ENCODE assay signal across 16 cellular contexts in the genomic region with DNA sequence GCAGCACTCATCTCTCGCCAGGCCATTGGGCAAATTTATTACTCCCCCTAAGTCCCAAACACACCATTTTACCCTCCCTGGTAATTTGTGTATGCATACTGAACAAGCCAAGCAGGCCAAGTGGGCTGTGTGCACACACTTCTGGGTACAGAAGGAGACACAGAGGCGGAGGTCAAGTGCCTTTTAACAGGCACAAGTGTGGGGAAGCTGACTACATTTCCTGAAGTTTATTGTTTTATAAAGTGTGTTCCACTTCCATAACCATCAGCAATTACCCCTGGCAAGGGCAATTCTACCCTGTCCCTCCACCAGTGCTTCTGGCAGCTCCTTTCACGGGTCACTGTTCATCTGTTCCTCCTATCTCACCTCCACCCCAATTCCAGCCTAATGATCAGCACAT.
"Had no signal": no experiment of that assay in that cellular context is flagged by ENCODE, and none has a peak within 500 bp of the region (broad histone marks: within the 10 kb centered on the region; RNA-seq: fewer than 3 reads in every experiment).

No MANE protein-coding gene starts in this region.

- H3K9me3 ChIP-seq: body of pancreas, esophagus muscularis mucosa, sigmoid colon had no signal

- H3K4me3 Mint-ChIP-seq: activated B cell treated with CpG ODN at 0.5 μM for 24 hours; activated CD4-positive, alpha-beta T cell treated with anti-CD3 and anti-CD28 coated beads, Interleukin-2, amount 10 ng/mL, durations not matched to agents 24 days and 14 days; neural crest cell; stimulated activated naive CD8-positive, alpha-beta T cell treated with anti-CD3 and anti-CD28 coated beads, Interleukin-15, Interleukin-2, amounts not matched to agents 100 ng/mL and 50 ng/mL, for 24 hours had no signal

- FAIRE-seq: TTC549, urothelium cell line had no signal

- H3K27me3 ChIP-seq: body of pancreas, esophagus muscularis mucosa, sigmoid colon had no signal

- H3K27ac Mint-ChIP-seq: activated B cell treated with CpG ODN at 0.5 μM for 24 hours; activated CD4-positive, alpha-beta T cell treated with anti-CD3 and anti-CD28 coated beads, Interleukin-2, amount 10 ng/mL, durations not matched to agents 24 days and 14 days; stimulated activated naive CD8-positive, alpha-beta T cell treated with anti-CD3 and anti-CD28 coated beads, Interleukin-15, Interleukin-2, amounts not matched to agents 100 ng/mL and 50 ng/mL, for 24 hours had no signal

- ATAC-seq: body of pancreas had no signal

- DNase-seq: activated B cell treated with CpG ODN at 0.5 μM for 24 hours; activated CD4-positive, alpha-beta T cell treated with anti-CD3 and anti-CD28 coated beads, Interleukin-2, amount 10 ng/mL, durations not matched to agents 24 days and 14 days; activated naive CD4-positive, alpha-beta T cell treated with anti-CD3 and anti-CD28 coated beads, Interleukin-2, amount 50 U/mL, for 16 hours; activated T-cell treated with anti-CD3 and anti-CD28 coated beads for 4 hours; amniotic stem cell; body of pancreas; cerebellar nuclear complex; mammary epithelial cell; sigmoid colon; stimulated activated CD4-positive, alpha-beta T cell treated with anti-CD3 and anti-CD28 coated beads, Interleukin-12 subunit alpha, Interleukin-12 subunit beta, amount 100 ng/mL, for 4 hours; T-helper 2 cell had no signal

- H3K27me3 Mint-ChIP-seq: activated B cell treated with CpG ODN at 0.5 μM for 24 hours; activated CD4-positive, alpha-beta T cell treated with anti-CD3 and anti-CD28 coated beads, Interleukin-2, amount 10 ng/mL, durations not matched to agents 24 days and 14 days; stimulated activated naive CD8-positive, alpha-beta T cell treated with anti-CD3 and anti-CD28 coated beads, Interleukin-15, Interleukin-2, amounts not matched to agents 100 ng/mL and 50 ng/mL, for 24 hours had no signal

- H3K9me3 Mint-ChIP-seq: activated B cell treated with CpG ODN at 0.5 μM for 24 hours; activated CD4-positive, alpha-beta T cell treated with anti-CD3 and anti-CD28 coated beads, Interleukin-2, amount 10 ng/mL, durations not matched to agents 24 days and 14 days; neural crest cell; stimulated activated naive CD8-positive, alpha-beta T cell treated with anti-CD3 and anti-CD28 coated beads, Interleukin-15, Interleukin-2, amounts not matched to agents 100 ng/mL and 50 ng/mL, for 24 hours had no signal

- H3K27ac ChIP-seq: body of pancreas, esophagus muscularis mucosa, sigmoid colon had no signal

- H3K4me3 ChIP-seq: body of pancreas, esophagus muscularis mucosa, sigmoid colon had no signal
